ENCODE assay signal across 20 cellular contexts in the genomic region with DNA sequence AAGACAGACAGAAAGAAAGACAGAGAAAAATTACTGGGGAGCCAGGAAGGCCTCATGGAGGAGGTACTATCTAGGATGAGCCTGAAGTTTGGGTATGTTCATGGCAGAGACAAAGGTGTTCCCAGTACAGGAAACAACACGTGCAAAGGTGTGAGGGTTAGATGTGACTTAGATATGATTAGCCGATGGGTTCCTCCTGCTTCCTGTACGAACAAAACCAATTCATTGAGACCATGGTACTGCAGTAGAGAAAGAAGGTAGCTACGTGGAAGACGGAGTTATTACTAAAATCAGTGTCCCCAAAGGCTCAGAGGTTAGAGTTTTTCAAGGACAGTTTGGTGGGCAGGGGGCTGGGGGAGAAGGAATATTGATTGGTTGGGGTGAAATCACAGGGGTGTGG. TPM values are rescaled to one million over a fixed set of nuclear protein-coding genes. Genes with fewer than 3 reads are reported as not detected.
A peak's percentile ranks its signal among the peaks of the same experiment; 100 is the strongest.
DNase-seq lines count a peak whose midpoint lies in the region; ATAC-seq and TF ChIP-seq lines count a peak whose summit lies in the region.
"Had no signal": no experiment of that assay in that cellular context is flagged by ENCODE, and none has a peak within 500 bp of the region (broad histone marks: within the 10 kb centered on the region; RNA-seq: fewer than 3 reads in every experiment).

No MANE protein-coding gene starts in this region.

- H3K36me3 ChIP-seq in CD8-positive, alpha-beta T cell (ENCODE audit: insufficient read depth, low read length), result no peaks in the 10 kb centered on the region
- no peaks in the 10 kb centered on the region for H3K36me3 ChIP-seq in HAP-1 (replicated peaks)

- H3K27ac ChIP-seq in CD8-positive, alpha-beta T cell (ENCODE audit: low read depth, low read length), result no peak overlapping the region

- POLR2A ChIA-PET in CD8-positive, alpha-beta T cell (lab: Charles Lee), result no interaction called here

- DNase-seq in CD8-positive, alpha-beta T cell, result no peak
- DNase-seq in central memory CD8-positive, alpha-beta T cell (ENCODE audit: low spot score in 2 of 2), result no peak
- DNase-seq in nephron progenitor cell (no peak), cardiac septum (ENCODE audit: low spot score) (no peak), Right ventricle myocardium superior (no peak), HAP-1 (ENCODE audit: low spot score in 2 of 2) (no peak)
- DNase-seq: Caco-2; CD4-positive, CD25-positive, alpha-beta regulatory T cell; DMS 273 treated with DMSO at 0.1 percent for 48 hours; DMS79 treated with DMSO at 0.1 percent for 48 hours; GOT3; NCI-H1417; NCI-H1694 treated with DMSO at 0.1 percent for 48 hours; NCI-H2081 treated with DMSO at 0.1 percent for 48 hours; NCI-H2171 treated with DMSO at 0.1 percent for 48 hours; NCI-H446; NCI-H526 had no signal

- no peaks in the 10 kb centered on the region for H3K27me3 ChIP-seq in CD8-positive, alpha-beta T cell (ENCODE audit: insufficient read depth, low read length)
- no peaks in the 10 kb centered on the region for H3K27me3 ChIP-seq in HAP-1 (ENCODE audit: low read depth)

- CTCF ChIA-PET in CD8-positive, alpha-beta T cell (lab: Charles Lee), result interaction anchor here (1.2 kb wide), 1 partner anchor 13 kb away, joined by 5 read pairs; no protein-coding TSS in a partner anchor

- H3K27me3 Mint-ChIP-seq in CD8-positive, alpha-beta T cell (ENCODE audit: low read depth), result no peaks in the 10 kb centered on the region
- H3K27me3 Mint-ChIP-seq in IgD-negative memory B cell (peaks cover 3% of the 10 kb centered on the region), nephron progenitor cell (ENCODE audit: low read depth, poor library complexity) (peaks cover 10% of the 10 kb centered on the region)
- H3K27me3 Mint-ChIP-seq in central memory CD8-positive, alpha-beta T cell, result peaks cover 8% of the 10 kb centered on the region

- H3K9me3 ChIP-seq in CD8-positive, alpha-beta T cell (ENCODE audit: low read length), result no peaks in the 10 kb centered on the region
- H3K9me3 ChIP-seq in HAP-1, result no peaks in the 10 kb centered on the region
- H3K9me3 ChIP-seq: Caco-2 had no signal

- intact Hi-C loops in CD8-positive, alpha-beta T cell (cut with DNase I, micrococcal nuclease), result no loop called here
- intact Hi-C loops in cardiac septum (cut with DNase I), result no loop called here
- intact Hi-C loops in Right ventricle myocardium superior (cut with DNase I), result no loop called here

- peaks cover 5% of the 10 kb centered on the region for H3K9me3 Mint-ChIP-seq in CD8-positive, alpha-beta T cell
- peaks cover 2 to 10% (median 7%) of the 10 kb centered on the region in 3 donors for H3K9me3 Mint-ChIP-seq in IgD-negative memory B cell
- H3K9me3 Mint-ChIP-seq in central memory CD8-positive, alpha-beta T cell, result no peaks in the 10 kb centered on the region
- H3K9me3 Mint-ChIP-seq in nephron progenitor cell, result peaks cover 11% of the 10 kb centered on the region

- peaks cover 7% of the 10 kb centered on the region for H3K4me1 Mint-ChIP-seq in CD8-positive, alpha-beta T cell (ENCODE audit: low read depth)
- H3K4me1 Mint-ChIP-seq in IgD-negative memory B cell (peaks cover 10 to 20% (median 14%) of the 10 kb centered on the region in 3 donors), nephron progenitor cell (peaks cover 13% of the 10 kb centered on the region)
- H3K4me1 Mint-ChIP-seq in central memory CD8-positive, alpha-beta T cell, result peaks cover 11% of the 10 kb centered on the region

- H3K4me3 ChIP-seq in CD8-positive, alpha-beta T cell (ENCODE audit: low read depth, low read length), result no peak overlapping the region
- no peak overlapping the region for H3K4me3 ChIP-seq in HAP-1

- peak overlapping the region; percentile 53 for H3K27ac Mint-ChIP-seq in CD8-positive, alpha-beta T cell
- peak overlapping the region; percentile 49 to 91 (median 69) for H3K27ac Mint-ChIP-seq in IgD-negative memory B cell
- peak overlapping the region; percentile 63 for H3K27ac Mint-ChIP-seq in central memory CD8-positive, alpha-beta T cell (ENCODE audit: low read depth)
- peak overlapping the region; percentile 69 for H3K27ac Mint-ChIP-seq in nephron progenitor cell

- ATAC-seq in CD8-positive, alpha-beta T cell, result no peak
- no peak for ATAC-seq in central memory CD8-positive, alpha-beta T cell (replicated peaks; ENCODE audit: extremely low read depth, poor library complexity, severe bottlenecking)
- no peak for ATAC-seq in Right ventricle myocardium superior (ENCODE audit: poor library complexity)
- ATAC-seq: HCT116, Right ventricle myocardium inferior had no signal

- no peaks in the 10 kb centered on the region for H3K4me1 ChIP-seq in CD8-positive, alpha-beta T cell (ENCODE audit: insufficient read depth, low read length)
- H3K4me1 ChIP-seq in HAP-1, result no peaks in the 10 kb centered on the region

- no peak overlapping the region for H3K4me3 Mint-ChIP-seq in CD8-positive, alpha-beta T cell
- H3K4me3 Mint-ChIP-seq in IgD-negative memory B cell (peak overlapping the region; percentile 8 to 87 (median 74)), nephron progenitor cell (no peak overlapping the region)
- H3K4me3 Mint-ChIP-seq in central memory CD8-positive, alpha-beta T cell, result peak overlapping the region; percentile 24
- H3K4me3 Mint-ChIP-seq: CD4-positive, CD25-positive, alpha-beta regulatory T cell had no signal

- H3K36me3 Mint-ChIP-seq in CD8-positive, alpha-beta T cell, result no peaks in the 10 kb centered on the region
- H3K36me3 Mint-ChIP-seq in IgD-negative memory B cell (peaks cover 3% of the 10 kb centered on the region), nephron progenitor cell (ENCODE audit: low read depth) (no peaks in the 10 kb centered on the region)
- H3K36me3 Mint-ChIP-seq in central memory CD8-positive, alpha-beta T cell (ENCODE audit: insufficient read depth), result peaks cover 2% of the 10 kb centered on the region
- H3K36me3 Mint-ChIP-seq: CD4-positive, CD25-positive, alpha-beta regulatory T cell had no signal

- in situ Hi-C loops in HAP-1 (cut with MboI; ENCODE audit: low sequenced_read_pairs), result loop anchor here (25.0 kb wide), 1 partner anchor 428 kb away; no protein-coding TSS in a partner anchor

- TF ChIP-seq CTCF in CD8-positive, alpha-beta T cell (IDR thresholded peaks at IDR 0.05), result no peak
- no peak for TF ChIP-seq CTCF in nephron progenitor cell (IDR thresholded peaks at IDR 0.05)

RNA-seq across cellular contexts. Expression of gene CHST3, which starts 55.2 kb away (rescaled TPM):
- not detected for total RNA-seq in CD8-positive, alpha-beta T cell
- polyA plus RNA-seq in IgD-negative memory B cell, result not detected
- 24.4 TPM for total RNA-seq in cardiac septum
- total RNA-seq in Right ventricle myocardium superior, result 15.4 TPM
- total RNA-seq: CD4-positive, CD25-positive, alpha-beta regulatory T cell had no signal
- polyA plus RNA-seq: CD4-positive, CD25-positive, alpha-beta regulatory T cell had no signal

RNA-seq across cellular contexts. Expression of gene PSAP, which starts 57.9 kb away (rescaled TPM):
- total RNA-seq in CD8-positive, alpha-beta T cell, result 100 to 1,000 TPM; 156 to 161 TPM
- polyA plus RNA-seq in IgD-negative memory B cell, result 625 TPM
- 1,123 TPM for total RNA-seq in cardiac septum
- total RNA-seq in Right ventricle myocardium superior, result 1,816 TPM

Comparison
In these comparisons a context has a peak if more than half of its experiments do, and no peak if none do; other contexts are left out.
1. H3K4me3 Mint-ChIP-seq: peak in IgD-negative memory B cell (4 of 4) and central memory CD8-positive, alpha-beta T cell (single experiment); none in CD8-positive, alpha-beta T cell (single experiment) and nephron progenitor cell (single experiment).
2. RNA of gene CHST3, which starts 55.2 kb away (total RNA-seq): 24.4 TPM in cardiac septum (single experiment) and 15.4 TPM in Right ventricle myocardium superior (single experiment); not detected in CD8-positive, alpha-beta T cell; every median in the first group is over 10 times any median in the second.
3. Peak in every context shown above with its lines, with median percentiles within 50 percentile points of each other: H3K27ac Mint-ChIP-seq.